Comparison of ENCODE assay signal across 3 cellular contexts in the genomic region with DNA sequence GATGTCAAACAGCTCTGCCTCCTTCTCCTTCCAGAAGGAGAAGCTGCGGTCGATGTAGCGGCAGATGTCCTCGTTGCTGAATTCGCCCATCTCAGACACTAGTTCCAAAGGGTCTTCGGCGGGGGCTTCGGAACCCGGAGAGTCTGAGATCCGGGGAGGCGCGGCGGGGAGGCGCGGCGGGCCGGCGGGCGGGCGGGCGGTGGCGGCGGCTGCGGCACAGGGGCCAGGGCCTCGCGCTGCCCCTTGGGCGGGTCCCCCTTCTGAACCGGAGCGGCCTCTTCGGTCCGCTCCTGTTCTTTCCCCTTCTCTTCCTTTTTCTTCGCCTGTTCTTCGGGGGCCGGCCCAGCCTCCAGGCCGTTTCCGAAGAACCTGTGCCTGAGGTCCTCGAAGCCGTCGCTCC. TPM values are rescaled to one million over a fixed set of nuclear protein-coding genes. Genes with fewer than 3 reads are reported as not detected.
"Had no signal": no experiment of that assay in that cellular context is flagged by ENCODE, and none has a peak within 500 bp of the region (broad histone marks: within the 10 kb centered on the region; RNA-seq: fewer than 3 reads in every experiment).

No MANE protein-coding gene starts in this region.

RNA-seq across cellular contexts. Expression of a gene that starts 25.5 kb away (rescaled TPM):
- polyA plus RNA-seq: stomach, thymus, urinary bladder had no signal

RNA-seq across cellular contexts. Expression of a gene that starts 48.0 kb away (rescaled TPM):
- polyA plus RNA-seq: stomach, thymus, urinary bladder had no signal
